Comparison of ENCODE assay signal across 15 cellular contexts in genomic region chr10:112919721-112920120, GRCh38. TPM values are rescaled to one million over a fixed set of nuclear protein-coding genes. Genes with fewer than 3 reads are reported as not detected.
DNase-seq lines count a peak whose midpoint lies in the region; ATAC-seq and TF ChIP-seq lines count a peak whose summit lies in the region.
"Had no signal": no experiment of that assay in that cellular context is flagged by ENCODE, and none has a peak within 500 bp of the region (broad histone marks: within the 10 kb centered on the region; RNA-seq: fewer than 3 reads in every experiment).

No MANE protein-coding gene starts in this region.

- H3K36me3 ChIP-seq in MG63, result no peaks in the 10 kb centered on the region
- H3K36me3 ChIP-seq in mesenchymal stem cell (ENCODE audit: control insufficient read depth in 1 of 2, insufficient read depth in 2 of 2, low read depth in 1 of 2, low read length in 2 of 2), result no peaks in the 10 kb centered on the region
- H3K36me3 ChIP-seq in neural progenitor cell, result no peaks in the 10 kb centered on the region
- H3K36me3 ChIP-seq: right atrium auricular region had no signal

- no peak overlapping the region for H2BK5ac ChIP-seq in mesenchymal stem cell (ENCODE audit: low read depth, low read length, poor library complexity, severe bottlenecking)

- in situ Hi-C loops in Caki2 (cut with HindIII; ENCODE audit: low pct_unique_long_range_greater_than_20kb, low sequenced_read_pairs), result no loop called here

- H3K27me3 Mint-ChIP-seq in neural progenitor cell (ENCODE audit: insufficient read depth, low read depth), result peaks cover 5% of the 10 kb centered on the region
- H3K27me3 Mint-ChIP-seq: CD4-positive, alpha-beta T cell had no signal

- H3K79me1 ChIP-seq in mesenchymal stem cell (replicated peaks; ENCODE audit: low read length, poor library complexity, severe bottlenecking), result no peaks in the 10 kb centered on the region

- no peak overlapping the region for H4K8ac ChIP-seq in mesenchymal stem cell (ENCODE audit: low read length)

- no peaks in the 10 kb centered on the region for H3K79me2 ChIP-seq in neural progenitor cell (ENCODE audit: low read depth)

- H2BK120ac ChIP-seq in mesenchymal stem cell (ENCODE audit: low read depth, low read length), result no peak overlapping the region

- H3K27me3 ChIP-seq in MG63, result no peaks in the 10 kb centered on the region
- no peaks in the 10 kb centered on the region for H3K27me3 ChIP-seq in mesenchymal stem cell (ENCODE audit: control insufficient read depth in 1 of 2, insufficient read depth in 1 of 2, low read length in 2 of 2)
- peaks cover 34% of the 10 kb centered on the region for H3K27me3 ChIP-seq in neural progenitor cell
- H3K27me3 ChIP-seq: right atrium auricular region had no signal

- H3F3A ChIP-seq in neural progenitor cell (ENCODE audit: low read depth), result no peaks in the 10 kb centered on the region

- H4K20me1 ChIP-seq in neural progenitor cell (ENCODE audit: low read depth), result no peaks in the 10 kb centered on the region

- no peak overlapping the region for H3K23ac ChIP-seq in mesenchymal stem cell (ENCODE audit: low read length in 2 of 2)

- H3K9ac ChIP-seq in mesenchymal stem cell (ENCODE audit: low read length), result no peak overlapping the region
- no peak overlapping the region for H3K9ac ChIP-seq in neural progenitor cell

- H3K9me3 Mint-ChIP-seq in neural progenitor cell, result no peaks in the 10 kb centered on the region
- H3K9me3 Mint-ChIP-seq: activated CD4-positive, alpha-beta T cell treated with anti-CD3 and anti-CD28 coated beads, Interleukin-2, amount 10 ng/mL, durations not matched to agents 24 days and 14 days; activated T-helper 1 cell treated with anti-CD3 and anti-CD28 coated beads, Interleukin-12 subunit alpha, Interleukin-12 subunit beta, Interleukin-2, Interleukin-4 antibody, amounts not matched to agents 30 ng/mL and 10 ng/mL and 1 ng/mL, durations not matched to agents 14 hours and 24 hours and 36 hours; CD4-positive, alpha-beta T cell; T-helper 1 cell treated with Interleukin-12 subunit alpha and Interleukin-12 subunit beta and Interleukin-4 antibody, amounts not matched to agents 30 μg/mL and 1 μg/mL, for 36 hours had no signal

- no peak for ATAC-seq in GM18502 (IDR thresholded peaks at IDR 0.05; ENCODE audit: poor library complexity, unreplicated experiment)

- no peak overlapping the region for H3K18ac ChIP-seq in mesenchymal stem cell (ENCODE audit: low read depth in 1 of 2, low read length in 2 of 2)

- no peak overlapping the region for H3K14ac ChIP-seq in mesenchymal stem cell (ENCODE audit: low read length in 2 of 2)

- H3K27ac Mint-ChIP-seq in neural progenitor cell, result no peak overlapping the region
- H3K27ac Mint-ChIP-seq: activated CD4-positive, alpha-beta T cell treated with anti-CD3 and anti-CD28 coated beads, Interleukin-2, amount 10 ng/mL, durations not matched to agents 24 days and 14 days; activated T-helper 1 cell treated with anti-CD3 and anti-CD28 coated beads, Interleukin-12 subunit alpha, Interleukin-12 subunit beta, Interleukin-2, Interleukin-4 antibody, amounts not matched to agents 30 ng/mL and 10 ng/mL and 1 ng/mL, durations not matched to agents 14 hours and 24 hours and 36 hours; CD4-positive, alpha-beta T cell; T-helper 1 cell treated with Interleukin-12 subunit alpha and Interleukin-12 subunit beta and Interleukin-4 antibody, amounts not matched to agents 30 μg/mL and 1 μg/mL, for 36 hours had no signal

- H2AFZ ChIP-seq in mesenchymal stem cell (ENCODE audit: low read depth, low read length) (no peak overlapping the region), neural progenitor cell (replicated peaks) (no peak overlapping the region)

- H2BK12ac ChIP-seq in mesenchymal stem cell (ENCODE audit: low read length in 2 of 2), result no peak overlapping the region

- no peak overlapping the region for H3K4ac ChIP-seq in mesenchymal stem cell (ENCODE audit: low read depth in 1 of 2, low read length in 2 of 2)

- H3K4me1 Mint-ChIP-seq in neural progenitor cell, result no peaks in the 10 kb centered on the region
- H3K4me1 Mint-ChIP-seq: activated CD4-positive, alpha-beta T cell treated with anti-CD3 and anti-CD28 coated beads, Interleukin-2, amount 10 ng/mL, durations not matched to agents 24 days and 14 days had no signal

- H3K36me3 Mint-ChIP-seq in neural progenitor cell, result peaks cover 2% of the 10 kb centered on the region

- H3K9me3 ChIP-seq in MG63, result no peaks in the 10 kb centered on the region
- H3K9me3 ChIP-seq in mesenchymal stem cell (ENCODE audit: control insufficient read depth, low read length), result no peaks in the 10 kb centered on the region
- H3K9me3 ChIP-seq in neural progenitor cell (ENCODE audit: low read depth), result no peaks in the 10 kb centered on the region
- H3K9me3 ChIP-seq: right atrium auricular region had no signal

- H3K4me2 ChIP-seq in mesenchymal stem cell (ENCODE audit: low read length, poor library complexity, severe bottlenecking) (no peak overlapping the region), neural progenitor cell (no peak overlapping the region)

- H2AK5ac ChIP-seq in mesenchymal stem cell (ENCODE audit: low read length, severe bottlenecking), result no peak overlapping the region

- TF ChIP-seq CTCF in choroid plexus epithelial cell (conservative IDR thresholded peaks at IDR 0.05; ENCODE audit: low read depth, low read length) (no peak), neural progenitor cell (IDR thresholded peaks at IDR 0.05) (no peak)

- no peak overlapping the region for H3K4me3 ChIP-seq in MG63
- H3K4me3 ChIP-seq in choroid plexus epithelial cell (ENCODE audit: low read depth, low read length), result no peak overlapping the region
- no peak overlapping the region for H3K4me3 ChIP-seq in mesenchymal stem cell (ENCODE audit: insufficient read depth in 1 of 2, low read depth in 1 of 2, low read length in 2 of 2)
- no peak overlapping the region for H3K4me3 ChIP-seq in neural progenitor cell
- H3K4me3 ChIP-seq: right atrium auricular region had no signal

- no peak overlapping the region for H2BK15ac ChIP-seq in mesenchymal stem cell (ENCODE audit: low read depth, poor library complexity, severe bottlenecking)

- H3K4me3 Mint-ChIP-seq in neural progenitor cell, result no peak overlapping the region
- H3K4me3 Mint-ChIP-seq: activated CD4-positive, alpha-beta T cell treated with anti-CD3 and anti-CD28 coated beads, Interleukin-2, amount 10 ng/mL, durations not matched to agents 24 days and 14 days; activated T-helper 1 cell treated with anti-CD3 and anti-CD28 coated beads, Interleukin-12 subunit alpha, Interleukin-12 subunit beta, Interleukin-2, Interleukin-4 antibody, amounts not matched to agents 30 ng/mL and 10 ng/mL and 1 ng/mL, durations not matched to agents 14 hours and 24 hours and 36 hours; CD4-positive, alpha-beta T cell; T-helper 1 cell treated with Interleukin-12 subunit alpha and Interleukin-12 subunit beta and Interleukin-4 antibody, amounts not matched to agents 30 μg/mL and 1 μg/mL, for 36 hours had no signal

- peaks cover 8% of the 10 kb centered on the region for H3K4me1 ChIP-seq in mesenchymal stem cell (ENCODE audit: control insufficient read depth, insufficient read depth, low read depth, low read length)
- H3K4me1 ChIP-seq in neural progenitor cell, result peaks cover 10% of the 10 kb centered on the region
- H3K4me1 ChIP-seq: right atrium auricular region had no signal

- H3K27ac ChIP-seq in mesenchymal stem cell (ENCODE audit: low read length, poor library complexity, severe bottlenecking) (no peak overlapping the region), neural progenitor cell (no peak overlapping the region)
- H3K27ac ChIP-seq: right atrium auricular region had no signal

- peak; percentile 16 for DNase-seq in Caki2 (ENCODE audit: low read depth)
- DNase-seq in MG63, result peak; percentile 60
- DNase-seq in choroid plexus epithelial cell (ENCODE audit: low read depth), result peak; percentile 59
- peak; percentile 55 for DNase-seq in mesenchymal stem cell
- DNase-seq in MV-4-11 (lab: John Stamatoyannopoulos, UW), result no peak
- DNase-seq in HuH-7.5 (ENCODE audit: low spot score), result no peak
- no peak for DNase-seq in neural progenitor cell (ENCODE audit: low spot score)
- DNase-seq: activated CD4-positive, alpha-beta T cell treated with anti-CD3 and anti-CD28 coated beads, Interleukin-2, amount 10 ng/mL, durations not matched to agents 24 days and 14 days; CD4-positive, alpha-beta T cell; MM.1S; NCI-H2171 treated with DMSO at 0.1 percent for 48 hours had no signal

- H4K91ac ChIP-seq in mesenchymal stem cell (ENCODE audit: low read length), result no peak overlapping the region

- 13% methylated on average over 7 of the region's 7 CpGs for WGBS in mesenchymal stem cell

RNA-seq across cellular contexts. Expression of gene TCF7L2, which starts 30.3 kb away (rescaled TPM):
- total RNA-seq in Caki2 (2014; rRNA removed; shearing (Covaris generic); ENCODE audit: low replicate concordance), result 0.47 TPM in 1 of 2 replicates, not detected in the other
- total RNA-seq in MG63 (2014; rRNA removed; shearing (Covaris generic); ENCODE audit: low replicate concordance), result 0.89 TPM in 1 of 2 replicates, not detected in the other
- 35.0 TPM for polyA plus RNA-seq in mesenchymal stem cell (2013, experiment 1 of 2)
- 36.7 TPM for polyA plus RNA-seq in mesenchymal stem cell (2013, experiment 2 of 2)
- 11.0 and 12.3 TPM in 2 replicates for total RNA-seq in neural progenitor cell (ENCODE audit: low replicate concordance)

Comparison
In these comparisons a context has a peak if more than half of its experiments do, and no peak if none do; other contexts are left out.
1. DNase-seq: peak in Caki2 (single experiment), MG63 (single experiment), choroid plexus epithelial cell (single experiment) and mesenchymal stem cell (single experiment); none in MV-4-11 (single experiment), HuH-7.5 (single experiment) and neural progenitor cell (single experiment).